Comparison of ENCODE assay signal across 1 cellular context in the genomic region with DNA sequence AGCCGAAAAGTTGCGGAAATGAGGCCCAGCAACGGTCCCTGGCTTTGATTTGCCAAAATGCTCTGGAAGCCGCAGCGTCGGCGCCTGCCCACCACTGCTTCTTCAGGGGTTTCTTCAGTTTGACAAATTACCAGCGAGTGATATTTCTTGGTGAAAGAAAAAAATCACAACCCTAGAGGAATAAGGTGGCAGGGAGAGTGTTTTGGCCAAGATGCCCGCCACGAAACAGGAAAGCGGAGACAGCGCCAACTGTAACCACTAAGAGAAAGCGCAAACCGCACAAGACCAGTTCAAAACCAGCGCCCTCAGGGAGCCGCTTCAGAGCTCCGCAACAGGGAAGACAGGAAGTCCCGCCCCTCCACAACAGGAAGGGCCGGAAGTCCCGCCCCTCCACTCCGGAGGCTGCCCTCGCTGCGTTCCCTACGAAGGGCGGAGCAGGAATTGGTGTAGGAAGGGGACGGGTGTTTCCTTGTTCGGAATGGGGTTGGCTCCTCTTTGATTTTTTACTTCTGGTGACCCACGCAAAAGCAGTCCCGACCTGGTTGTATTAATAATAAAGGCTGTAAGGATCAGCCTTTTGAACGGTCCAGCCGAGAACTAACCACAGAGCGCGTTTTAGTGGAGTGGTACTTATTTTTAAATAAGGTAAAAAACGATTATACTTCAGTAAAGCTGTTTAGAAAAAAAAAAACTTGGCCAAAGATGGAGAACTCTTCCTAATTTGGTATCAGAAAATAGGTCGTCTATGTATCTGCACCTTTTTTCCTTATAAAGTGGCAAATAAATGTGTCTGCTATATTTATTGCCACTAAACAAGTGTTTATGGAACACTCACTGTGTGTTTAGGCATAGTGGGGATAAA.
A peak's percentile ranks its signal among the peaks of the same experiment; 100 is the strongest.
TF ChIP-seq lines count a peak whose summit lies in the region.

A gene with protein sequence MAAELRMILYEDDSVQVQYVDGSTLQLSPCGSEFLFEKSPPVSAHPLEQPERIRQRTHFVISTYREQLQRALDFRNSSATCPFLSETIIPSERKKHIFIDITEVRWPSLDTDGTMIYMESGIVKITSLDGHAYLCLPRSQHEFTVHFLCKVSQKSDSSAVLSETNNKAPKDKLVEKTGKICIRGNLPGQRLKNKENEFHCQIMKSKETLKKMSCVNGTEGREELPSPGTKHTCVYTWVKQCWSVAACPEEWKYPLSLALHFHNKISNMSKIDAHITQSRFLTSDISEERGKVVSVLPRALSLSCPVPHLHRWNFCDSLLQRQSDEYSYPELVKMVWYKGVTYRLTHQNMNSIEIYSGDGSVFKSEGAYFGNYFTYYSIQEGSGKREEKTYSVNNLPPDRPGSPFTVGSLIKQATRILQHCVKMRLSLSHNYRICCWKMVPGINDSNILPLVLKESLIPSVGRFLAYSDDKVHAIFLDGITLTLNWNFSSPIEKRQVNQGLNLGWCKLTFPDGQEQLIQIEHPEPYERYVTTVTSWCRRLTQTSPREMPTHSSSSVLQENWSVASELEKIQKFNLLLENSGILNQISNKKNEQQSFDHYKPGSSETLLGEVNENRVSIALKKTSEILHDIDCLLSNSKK (minus strand): TSS at position 333 of the 862 bp plus-strand sequence. CDS start 5,809 bp downstream, outside the sequence.

TF ChIP-seq in HepG2, 621 proteins besides CTCF, POLR2A, EP300 and RAD21 (continued from another document and continues in another):
- TF ChIP-seq, protein P1, sequence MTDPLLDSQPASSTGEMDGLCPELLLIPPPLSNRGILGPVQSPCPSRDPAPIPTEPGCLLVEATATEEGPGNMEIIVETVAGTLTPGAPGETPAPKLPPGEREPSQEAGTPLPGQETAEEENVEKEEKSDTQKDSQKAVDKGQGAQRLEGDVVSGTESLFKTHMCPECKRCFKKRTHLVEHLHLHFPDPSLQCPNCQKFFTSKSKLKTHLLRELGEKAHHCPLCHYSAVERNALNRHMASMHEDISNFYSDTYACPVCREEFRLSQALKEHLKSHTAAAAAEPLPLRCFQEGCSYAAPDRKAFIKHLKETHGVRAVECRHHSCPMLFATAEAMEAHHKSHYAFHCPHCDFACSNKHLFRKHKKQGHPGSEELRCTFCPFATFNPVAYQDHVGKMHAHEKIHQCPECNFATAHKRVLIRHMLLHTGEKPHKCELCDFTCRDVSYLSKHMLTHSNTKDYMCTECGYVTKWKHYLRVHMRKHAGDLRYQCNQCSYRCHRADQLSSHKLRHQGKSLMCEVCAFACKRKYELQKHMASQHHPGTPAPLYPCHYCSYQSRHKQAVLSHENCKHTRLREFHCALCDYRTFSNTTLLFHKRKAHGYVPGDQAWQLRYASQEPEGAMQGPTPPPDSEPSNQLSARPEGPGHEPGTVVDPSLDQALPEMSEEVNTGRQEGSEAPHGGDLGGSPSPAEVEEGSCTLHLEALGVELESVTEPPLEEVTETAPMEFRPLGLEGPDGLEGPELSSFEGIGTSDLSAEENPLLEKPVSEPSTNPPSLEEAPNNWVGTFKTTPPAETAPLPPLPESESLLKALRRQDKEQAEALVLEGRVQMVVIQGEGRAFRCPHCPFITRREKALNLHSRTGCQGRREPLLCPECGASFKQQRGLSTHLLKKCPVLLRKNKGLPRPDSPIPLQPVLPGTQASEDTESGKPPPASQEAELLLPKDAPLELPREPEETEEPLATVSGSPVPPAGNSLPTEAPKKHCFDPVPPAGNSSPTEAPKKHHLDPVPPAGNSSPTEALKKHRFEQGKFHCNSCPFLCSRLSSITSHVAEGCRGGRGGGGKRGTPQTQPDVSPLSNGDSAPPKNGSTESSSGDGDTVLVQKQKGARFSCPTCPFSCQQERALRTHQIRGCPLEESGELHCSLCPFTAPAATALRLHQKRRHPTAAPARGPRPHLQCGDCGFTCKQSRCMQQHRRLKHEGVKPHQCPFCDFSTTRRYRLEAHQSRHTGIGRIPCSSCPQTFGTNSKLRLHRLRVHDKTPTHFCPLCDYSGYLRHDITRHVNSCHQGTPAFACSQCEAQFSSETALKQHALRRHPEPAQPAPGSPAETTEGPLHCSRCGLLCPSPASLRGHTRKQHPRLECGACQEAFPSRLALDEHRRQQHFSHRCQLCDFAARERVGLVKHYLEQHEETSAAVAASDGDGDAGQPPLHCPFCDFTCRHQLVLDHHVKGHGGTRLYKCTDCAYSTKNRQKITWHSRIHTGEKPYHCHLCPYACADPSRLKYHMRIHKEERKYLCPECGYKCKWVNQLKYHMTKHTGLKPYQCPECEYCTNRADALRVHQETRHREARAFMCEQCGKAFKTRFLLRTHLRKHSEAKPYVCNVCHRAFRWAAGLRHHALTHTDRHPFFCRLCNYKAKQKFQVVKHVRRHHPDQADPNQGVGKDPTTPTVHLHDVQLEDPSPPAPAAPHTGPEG (CRISPR knock-in tag; IDR thresholded peaks at IDR 0.05) = no peak
- TF ChIP-seq ZMYM3 (CRISPR knock-in tag; IDR thresholded peaks at IDR 0.05) (no peak), ZNF850 (CRISPR knock-in tag; conservative IDR thresholded peaks at IDR 0.05) (no peak), TEAD2 (CRISPR knock-in tag; IDR thresholded peaks at IDR 0.05) (no peak), ZNF121 (CRISPR knock-in tag; IDR thresholded peaks at IDR 0.05) (no peak), ZMAT3 (CRISPR knock-in tag; conservative IDR thresholded peaks at IDR 0.05) (no peak), PHF21A (CRISPR knock-in tag; IDR thresholded peaks at IDR 0.05) (no peak; the same call in 1 of the 2 replicates), KLF13 (CRISPR knock-in tag; IDR thresholded peaks at IDR 0.05) (no peak), MTA1 (CRISPR knock-in tag; IDR thresholded peaks at IDR 0.05; ENCODE audit: borderline replicate concordance) (no peak), NFYC (CRISPR knock-in tag; IDR thresholded peaks at IDR 0.05) (peak; percentile 69), GATAD2A (CRISPR knock-in tag; IDR thresholded peaks at IDR 0.05) (no peak), NFE2L2 (IDR thresholded peaks at IDR 0.05; ENCODE audit: low read length) (no peak), ZNF768 (CRISPR knock-in tag; IDR thresholded peaks at IDR 0.05) (no peak), RFXANK (CRISPR knock-in tag; IDR thresholded peaks at IDR 0.05) (no peak), GLI4 (CRISPR knock-in tag; IDR thresholded peaks at IDR 0.05; ENCODE audit: borderline replicate concordance) (no peak), TOE1 (CRISPR knock-in tag; IDR thresholded peaks at IDR 0.05) (no peak), KDM5A (IDR thresholded peaks at IDR 0.05; ENCODE audit: borderline replicate concordance, low read length) (peak; percentile 72; the same call in 1 of the 2 replicates), SNAI1 (CRISPR knock-in tag; IDR thresholded peaks at IDR 0.05; ENCODE audit: borderline replicate concordance) (no peak), MBNL3 (CRISPR knock-in tag; conservative IDR thresholded peaks at IDR 0.05) (no peak), ZNF260 (CRISPR knock-in tag; IDR thresholded peaks at IDR 0.05; ENCODE audit: borderline replicate concordance, low read depth) (no peak), JDP2 (CRISPR knock-in tag; IDR thresholded peaks at IDR 0.05; ENCODE audit: borderline replicate concordance) (no peak), FOXA1 (IDR thresholded peaks at IDR 0.05) (no peak), FOXA1 (CRISPR knock-in tag; IDR thresholded peaks at IDR 0.05) (no peak), YY1 (IDR thresholded peaks at IDR 0.05; ENCODE audit: insufficient read depth, insufficient replicate concordance, low read depth, low read length) (no peak), PCBP1 (IDR thresholded peaks at IDR 0.05; ENCODE audit: borderline replicate concordance, low read depth, low read length) (0 out of 2 replicates have a peak, but pooled peaks have one; percentile 49), TRIM24 (CRISPR knock-in tag; IDR thresholded peaks at IDR 0.05) (no peak), TBX2 (CRISPR knock-in tag; IDR thresholded peaks at IDR 0.05; ENCODE audit: borderline replicate concordance) (peak; percentile 42; the same call in 1 of the 2 replicates)
- TF ChIP-seq, protein P2, sequence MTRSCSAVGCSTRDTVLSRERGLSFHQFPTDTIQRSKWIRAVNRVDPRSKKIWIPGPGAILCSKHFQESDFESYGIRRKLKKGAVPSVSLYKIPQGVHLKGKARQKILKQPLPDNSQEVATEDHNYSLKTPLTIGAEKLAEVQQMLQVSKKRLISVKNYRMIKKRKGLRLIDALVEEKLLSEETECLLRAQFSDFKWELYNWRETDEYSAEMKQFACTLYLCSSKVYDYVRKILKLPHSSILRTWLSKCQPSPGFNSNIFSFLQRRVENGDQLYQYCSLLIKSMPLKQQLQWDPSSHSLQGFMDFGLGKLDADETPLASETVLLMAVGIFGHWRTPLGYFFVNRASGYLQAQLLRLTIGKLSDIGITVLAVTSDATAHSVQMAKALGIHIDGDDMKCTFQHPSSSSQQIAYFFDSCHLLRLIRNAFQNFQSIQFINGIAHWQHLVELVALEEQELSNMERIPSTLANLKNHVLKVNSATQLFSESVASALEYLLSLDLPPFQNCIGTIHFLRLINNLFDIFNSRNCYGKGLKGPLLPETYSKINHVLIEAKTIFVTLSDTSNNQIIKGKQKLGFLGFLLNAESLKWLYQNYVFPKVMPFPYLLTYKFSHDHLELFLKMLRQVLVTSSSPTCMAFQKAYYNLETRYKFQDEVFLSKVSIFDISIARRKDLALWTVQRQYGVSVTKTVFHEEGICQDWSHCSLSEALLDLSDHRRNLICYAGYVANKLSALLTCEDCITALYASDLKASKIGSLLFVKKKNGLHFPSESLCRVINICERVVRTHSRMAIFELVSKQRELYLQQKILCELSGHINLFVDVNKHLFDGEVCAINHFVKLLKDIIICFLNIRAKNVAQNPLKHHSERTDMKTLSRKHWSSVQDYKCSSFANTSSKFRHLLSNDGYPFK (CRISPR knock-in tag; IDR thresholded peaks at IDR 0.05; ENCODE audit: borderline replicate concordance) = peak; percentile 78; the same call in 1 of the 2 replicates
- TF ChIP-seq, protein P3, sequence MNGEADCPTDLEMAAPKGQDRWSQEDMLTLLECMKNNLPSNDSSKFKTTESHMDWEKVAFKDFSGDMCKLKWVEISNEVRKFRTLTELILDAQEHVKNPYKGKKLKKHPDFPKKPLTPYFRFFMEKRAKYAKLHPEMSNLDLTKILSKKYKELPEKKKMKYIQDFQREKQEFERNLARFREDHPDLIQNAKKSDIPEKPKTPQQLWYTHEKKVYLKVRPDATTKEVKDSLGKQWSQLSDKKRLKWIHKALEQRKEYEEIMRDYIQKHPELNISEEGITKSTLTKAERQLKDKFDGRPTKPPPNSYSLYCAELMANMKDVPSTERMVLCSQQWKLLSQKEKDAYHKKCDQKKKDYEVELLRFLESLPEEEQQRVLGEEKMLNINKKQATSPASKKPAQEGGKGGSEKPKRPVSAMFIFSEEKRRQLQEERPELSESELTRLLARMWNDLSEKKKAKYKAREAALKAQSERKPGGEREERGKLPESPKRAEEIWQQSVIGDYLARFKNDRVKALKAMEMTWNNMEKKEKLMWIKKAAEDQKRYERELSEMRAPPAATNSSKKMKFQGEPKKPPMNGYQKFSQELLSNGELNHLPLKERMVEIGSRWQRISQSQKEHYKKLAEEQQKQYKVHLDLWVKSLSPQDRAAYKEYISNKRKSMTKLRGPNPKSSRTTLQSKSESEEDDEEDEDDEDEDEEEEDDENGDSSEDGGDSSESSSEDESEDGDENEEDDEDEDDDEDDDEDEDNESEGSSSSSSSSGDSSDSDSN (CRISPR knock-in tag; IDR thresholded peaks at IDR 0.05) = 0 out of 2 replicates have a peak, but pooled peaks have one; percentile 48
- TF ChIP-seq, protein P4, sequence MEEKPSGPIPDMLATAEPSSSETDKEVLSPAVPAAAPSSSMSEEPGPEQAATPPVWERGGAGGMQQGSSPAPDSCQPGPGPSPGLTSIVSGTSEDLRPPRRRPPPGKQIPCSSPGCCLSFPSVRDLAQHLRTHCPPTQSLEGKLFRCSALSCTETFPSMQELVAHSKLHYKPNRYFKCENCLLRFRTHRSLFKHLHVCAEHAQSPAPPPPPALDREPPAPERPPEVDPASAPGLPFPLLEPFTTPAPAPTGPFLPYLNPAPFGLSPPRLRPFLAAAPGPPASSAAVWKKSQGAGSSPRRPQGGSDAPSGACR (CRISPR knock-in tag; IDR thresholded peaks at IDR 0.05) = no peak
- TF ChIP-seq, protein P5, sequence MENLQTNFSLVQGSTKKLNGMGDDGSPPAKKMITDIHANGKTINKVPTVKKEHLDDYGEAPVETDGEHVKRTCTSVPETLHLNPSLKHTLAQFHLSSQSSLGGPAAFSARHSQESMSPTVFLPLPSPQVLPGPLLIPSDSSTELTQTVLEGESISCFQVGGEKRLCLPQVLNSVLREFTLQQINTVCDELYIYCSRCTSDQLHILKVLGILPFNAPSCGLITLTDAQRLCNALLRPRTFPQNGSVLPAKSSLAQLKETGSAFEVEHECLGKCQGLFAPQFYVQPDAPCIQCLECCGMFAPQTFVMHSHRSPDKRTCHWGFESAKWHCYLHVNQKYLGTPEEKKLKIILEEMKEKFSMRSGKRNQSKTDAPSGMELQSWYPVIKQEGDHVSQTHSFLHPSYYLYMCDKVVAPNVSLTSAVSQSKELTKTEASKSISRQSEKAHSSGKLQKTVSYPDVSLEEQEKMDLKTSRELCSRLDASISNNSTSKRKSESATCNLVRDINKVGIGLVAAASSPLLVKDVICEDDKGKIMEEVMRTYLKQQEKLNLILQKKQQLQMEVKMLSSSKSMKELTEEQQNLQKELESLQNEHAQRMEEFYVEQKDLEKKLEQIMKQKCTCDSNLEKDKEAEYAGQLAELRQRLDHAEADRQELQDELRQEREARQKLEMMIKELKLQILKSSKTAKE (CRISPR knock-in tag; IDR thresholded peaks at IDR 0.05; ENCODE audit: borderline replicate concordance) = no peak
- TF ChIP-seq, protein P6, sequence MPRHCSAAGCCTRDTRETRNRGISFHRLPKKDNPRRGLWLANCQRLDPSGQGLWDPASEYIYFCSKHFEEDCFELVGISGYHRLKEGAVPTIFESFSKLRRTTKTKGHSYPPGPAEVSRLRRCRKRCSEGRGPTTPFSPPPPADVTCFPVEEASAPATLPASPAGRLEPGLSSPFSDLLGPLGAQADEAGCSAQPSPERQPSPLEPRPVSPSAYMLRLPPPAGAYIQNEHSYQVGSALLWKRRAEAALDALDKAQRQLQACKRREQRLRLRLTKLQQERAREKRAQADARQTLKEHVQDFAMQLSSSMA (CRISPR knock-in tag; IDR thresholded peaks at IDR 0.05) = no peak
- TF ChIP-seq, protein P7, sequence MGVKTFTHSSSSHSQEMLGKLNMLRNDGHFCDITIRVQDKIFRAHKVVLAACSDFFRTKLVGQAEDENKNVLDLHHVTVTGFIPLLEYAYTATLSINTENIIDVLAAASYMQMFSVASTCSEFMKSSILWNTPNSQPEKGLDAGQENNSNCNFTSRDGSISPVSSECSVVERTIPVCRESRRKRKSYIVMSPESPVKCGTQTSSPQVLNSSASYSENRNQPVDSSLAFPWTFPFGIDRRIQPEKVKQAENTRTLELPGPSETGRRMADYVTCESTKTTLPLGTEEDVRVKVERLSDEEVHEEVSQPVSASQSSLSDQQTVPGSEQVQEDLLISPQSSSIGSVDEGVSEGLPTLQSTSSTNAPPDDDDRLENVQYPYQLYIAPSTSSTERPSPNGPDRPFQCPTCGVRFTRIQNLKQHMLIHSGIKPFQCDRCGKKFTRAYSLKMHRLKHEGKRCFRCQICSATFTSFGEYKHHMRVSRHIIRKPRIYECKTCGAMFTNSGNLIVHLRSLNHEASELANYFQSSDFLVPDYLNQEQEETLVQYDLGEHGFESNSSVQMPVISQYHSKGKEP (CRISPR knock-in tag; IDR thresholded peaks at IDR 0.05) = no peak
